In the genomic region with DNA sequence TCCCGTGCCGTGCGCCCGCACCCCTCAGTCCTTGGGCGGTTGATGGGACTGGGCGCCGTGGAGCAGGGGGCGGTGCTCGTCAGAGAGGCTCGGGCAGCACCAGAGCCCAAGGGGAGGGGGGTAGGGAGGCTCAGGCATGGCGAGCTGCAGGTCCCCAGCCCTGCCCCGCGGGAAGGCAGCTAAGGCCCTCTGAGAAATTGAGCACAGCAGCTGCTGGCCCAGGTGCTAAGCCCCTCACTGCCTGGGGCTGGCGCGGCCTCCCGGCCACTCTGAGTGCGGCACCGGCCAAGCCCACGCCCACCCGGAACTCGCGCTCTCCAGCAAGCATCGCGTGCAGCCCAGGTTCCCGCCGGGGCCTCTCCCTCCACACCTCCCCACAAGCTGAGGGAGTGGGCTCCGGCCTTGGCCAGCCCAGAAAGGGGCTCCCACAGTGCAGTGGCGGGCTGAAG, we compare ENCODE assay signal across 15 cellular contexts. TPM values are rescaled to one million over a fixed set of nuclear protein-coding genes. Genes with fewer than 3 reads are reported as not detected.
DNase-seq lines count a peak whose midpoint lies in the region; ATAC-seq and TF ChIP-seq lines count a peak whose summit lies in the region.
"Had no signal": no experiment of that assay in that cellular context is flagged by ENCODE, and none has a peak within 500 bp of the region (broad histone marks: within the 10 kb centered on the region; RNA-seq: fewer than 3 reads in every experiment).

No MANE protein-coding gene starts in this region.

- no peak for DNase-seq in stimulated activated naive CD8-positive, alpha-beta T cell treated with anti-CD3 and anti-CD28 coated beads, Interleukin-15, amount 100 ng/mL, for 72 hours
- DNase-seq in stimulated activated naive CD8-positive, alpha-beta T cell treated with anti-CD3 and anti-CD28 coated beads, Interleukin-15, Interleukin-2, amounts not matched to agents 100 U/mL and 50 U/mL, for 24 hours, result no peak
- DNase-seq in Kasumi-1 (lab: John Stamatoyannopoulos, UW) (peak; percentile 45 to 61), WTC11 (ENCODE audit: low spot score) (no peak), foreskin melanocyte (no peak), brain microvascular endothelial cell (no peak), C1 segment of cervical spinal cord (lab: John Stamatoyannopoulos, UW) (no peak)
- DNase-seq: GM23248; NCI-H1417; NCI-H1930; NK-92 treated with Interleukin-12 subunit alpha and Interleukin-12 subunit beta, amount 100 ng/mL, for 24 hours; PC-9 had no signal

- H3K36me3 ChIP-seq in brain microvascular endothelial cell (replicated peaks), result no peaks in the 10 kb centered on the region
- H3K36me3 ChIP-seq: SJSA1 had no signal

- TF ChIP-seq CTCF in WTC11 (IDR thresholded peaks at IDR 0.05) (no peak), brain microvascular endothelial cell (IDR thresholded peaks at IDR 0.05; ENCODE audit: low read depth, low read length, missing control alignments) (no peak)

- H3K27me3 Mint-ChIP-seq in stimulated activated naive CD8-positive, alpha-beta T cell treated with anti-CD3 and anti-CD28 coated beads, Interleukin-15, amount 100 ng/mL, for 72 hours, result peaks cover 6% of the 10 kb centered on the region
- H3K27me3 Mint-ChIP-seq in WTC11 (ENCODE audit: low read depth), result no peaks in the 10 kb centered on the region

- in situ Hi-C loops in brain microvascular endothelial cell (cut with HindIII; ENCODE audit: low pct_ligation_motif_present, low sequenced_read_pairs), result no loop called here

- H3K36me3 Mint-ChIP-seq in WTC11, result peaks cover 4% of the 10 kb centered on the region; the same call in 1 of the 2 replicates

- H3K27me3 ChIP-seq in brain microvascular endothelial cell (replicated peaks), result no peaks in the 10 kb centered on the region
- H3K27me3 ChIP-seq: SJSA1 had no signal

- H3K4me3 Mint-ChIP-seq in stimulated activated naive CD8-positive, alpha-beta T cell treated with anti-CD3 and anti-CD28 coated beads, Interleukin-15, amount 100 ng/mL, for 72 hours, result no peak overlapping the region
- H3K4me3 Mint-ChIP-seq in WTC11, result no peak overlapping the region

- H3K27ac ChIP-seq in brain microvascular endothelial cell, result no peak overlapping the region
- H3K27ac ChIP-seq: C4-2B, GM23248, PC-9, SJSA1 had no signal

- no peaks in the 10 kb centered on the region for H3K9me3 Mint-ChIP-seq in stimulated activated naive CD8-positive, alpha-beta T cell treated with anti-CD3 and anti-CD28 coated beads, Interleukin-15, amount 100 ng/mL, for 72 hours
- H3K9me3 Mint-ChIP-seq in WTC11, result peaks cover 8% of the 10 kb centered on the region

- H3K27ac Mint-ChIP-seq in stimulated activated naive CD8-positive, alpha-beta T cell treated with anti-CD3 and anti-CD28 coated beads, Interleukin-15, amount 100 ng/mL, for 72 hours, result no peak overlapping the region
- no peak overlapping the region for H3K27ac Mint-ChIP-seq in WTC11

- CTCF ChIA-PET in WTC11 (lab: Charles Lee), result no interaction called here

- no peak overlapping the region for H3K4me3 ChIP-seq in brain microvascular endothelial cell (ENCODE audit: low read depth, low read length)
- H3K4me3 ChIP-seq: GM23248, PC-9, SJSA1 had no signal

- POLR2A ChIA-PET in WTC11 (lab: Charles Lee), result interaction anchor here (2.4 kb wide), 1 partner anchor 16 kb away, joined by 5 read pairs; a partner anchor contains a TSS

- ATAC-seq in stimulated activated naive CD8-positive, alpha-beta T cell treated with anti-CD3 and anti-CD28 coated beads, Interleukin-15, amount 100 ng/mL, for 72 hours, result peak; percentile 40
- ATAC-seq in stimulated activated naive CD8-positive, alpha-beta T cell treated with anti-CD3 and anti-CD28 coated beads, Interleukin-15, Interleukin-2, amounts not matched to agents 100 U/mL and 50 U/mL, for 24 hours, result no peak
- ATAC-seq in WTC11 (peak; percentile 48), HG02885 (IDR thresholded peaks at IDR 0.05; ENCODE audit: poor library complexity, unreplicated experiment) (no peak)

- no peaks in the 10 kb centered on the region for H3K4me1 Mint-ChIP-seq in stimulated activated naive CD8-positive, alpha-beta T cell treated with anti-CD3 and anti-CD28 coated beads, Interleukin-15, amount 100 ng/mL, for 72 hours
- H3K4me1 Mint-ChIP-seq in WTC11, result peaks cover 25% of the 10 kb centered on the region

TF ChIP-seq in WTC11, 78 proteins besides CTCF, POLR2A, EP300 and RAD21:
- TF ChIP-seq KAT7 (CRISPR knock-in tag; IDR thresholded peaks at IDR 0.05; ENCODE audit: borderline replicate concordance), result 0 out of 2 replicates have a peak, but pooled peaks have one; percentile 22
- TF ChIP-seq SMAD3 (CRISPR knock-in tag; IDR thresholded peaks at IDR 0.05; ENCODE audit: borderline replicate concordance), result no peak
- 0 out of 2 replicates have a peak, but pooled peaks have one; percentile 37 for TF ChIP-seq ZBTB21 (CRISPR knock-in tag; IDR thresholded peaks at IDR 0.05; ENCODE audit: borderline replicate concordance)

RNA-seq across cellular contexts. Expression of a gene that starts 16.4 kb away (rescaled TPM):
- total RNA-seq in WTC11 (2021), result 167 to 182 TPM (median 169 TPM) in 3 replicates

Comparison
In these comparisons a context has a peak if more than half of its experiments do, and no peak if none do; other contexts are left out.
1. ATAC-seq: peak in stimulated activated naive CD8-positive, alpha-beta T cell treated with anti-CD3 and anti-CD28 coated beads, Interleukin-15, amount 100 ng/mL, for 72 hours (single experiment) and WTC11 (single experiment); none in stimulated activated naive CD8-positive, alpha-beta T cell treated with anti-CD3 and anti-CD28 coated beads, Interleukin-15, Interleukin-2, amounts not matched to agents 100 U/mL and 50 U/mL, for 24 hours (single experiment) and HG02885 (single experiment).
2. DNase-seq: peak in Kasumi-1 (2 of 2); none in stimulated activated naive CD8-positive, alpha-beta T cell treated with anti-CD3 and anti-CD28 coated beads, Interleukin-15, amount 100 ng/mL, for 72 hours (0 of 2), stimulated activated naive CD8-positive, alpha-beta T cell treated with anti-CD3 and anti-CD28 coated beads, Interleukin-15, Interleukin-2, amounts not matched to agents 100 U/mL and 50 U/mL, for 24 hours (single experiment), WTC11 (single experiment), foreskin melanocyte (single experiment), brain microvascular endothelial cell (single experiment) and C1 segment of cervical spinal cord (0 of 14).